Comparison of ENCODE assay signal across 9 cellular contexts in the genomic region with DNA sequence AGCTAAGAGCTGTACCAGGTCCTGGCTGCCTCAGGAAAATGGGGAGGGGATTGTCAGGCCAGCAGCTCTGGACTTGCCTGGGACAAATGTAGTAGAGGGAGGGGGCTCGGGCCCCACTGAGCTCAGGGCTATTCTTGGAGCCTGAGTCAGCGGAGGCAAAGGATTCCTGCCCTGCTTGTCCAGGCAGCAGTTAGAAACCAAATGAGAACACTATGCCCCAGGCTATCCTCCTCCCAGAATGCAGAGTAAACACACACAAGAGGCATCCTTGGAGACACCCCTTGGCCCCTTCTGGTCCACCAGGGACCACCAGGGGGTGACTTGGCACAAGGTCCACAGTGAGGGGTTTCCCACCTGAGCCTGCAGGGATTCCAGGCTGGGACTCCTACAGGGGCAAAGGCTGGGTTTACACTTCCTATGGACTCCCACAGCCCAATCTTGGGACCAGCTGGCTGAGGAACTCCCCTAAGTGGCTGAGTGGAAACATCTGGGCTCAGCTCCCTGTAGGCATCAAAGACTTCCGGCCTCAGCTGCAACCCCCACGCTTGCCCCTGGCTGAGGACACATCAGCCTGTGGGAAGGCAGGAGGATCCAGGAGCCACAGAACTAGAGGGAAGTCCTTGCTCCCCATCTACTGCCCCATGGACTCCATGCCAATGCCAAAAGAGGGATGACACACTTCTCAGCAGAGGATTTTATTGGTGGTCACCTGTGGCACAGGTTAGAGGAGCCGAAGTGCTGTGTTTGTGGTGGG. TPM values are rescaled to one million over a fixed set of nuclear protein-coding genes. Genes with fewer than 3 reads are reported as not detected.
A peak's percentile ranks its signal among the peaks of the same experiment; 100 is the strongest.
DNase-seq lines count a peak whose midpoint lies in the region; ATAC-seq and TF ChIP-seq lines count a peak whose summit lies in the region.
"Had no signal": no experiment of that assay in that cellular context is flagged by ENCODE, and none has a peak within 500 bp of the region (broad histone marks: within the 10 kb centered on the region; RNA-seq: fewer than 3 reads in every experiment).

No MANE protein-coding gene starts in this region.

- no peak overlapping the region for H3K4me3 ChIP-seq in Jurkat, Clone E6-1 (ENCODE audit: low read length)

- no peaks in the 10 kb centered on the region for H3K9me3 Mint-ChIP-seq in chondrocyte (ENCODE audit: low read depth)
- H3K9me3 Mint-ChIP-seq in type B pancreatic cell: no peaks in the 10 kb centered on the region

- H3K27ac ChIP-seq in caudate nucleus (ENCODE audit: low read depth, low read length): no peak overlapping the region

- H3K4me3 Mint-ChIP-seq in chondrocyte (ENCODE audit: unreplicated experiment) (peak overlapping the region; percentile 58), type B pancreatic cell (peak overlapping the region; percentile 22)

- ATAC-seq in GM21737 (IDR thresholded peaks at IDR 0.05; ENCODE audit: unreplicated experiment): no peak

- H3K4me1 Mint-ChIP-seq in chondrocyte (ENCODE audit: low read depth) (peaks cover 63% of the 10 kb centered on the region), type B pancreatic cell (ENCODE audit: unreplicated experiment) (peaks cover 32% of the 10 kb centered on the region)

- H3K27me3 Mint-ChIP-seq in chondrocyte (ENCODE audit: low read depth) (no peaks in the 10 kb centered on the region), type B pancreatic cell (peaks cover 3% of the 10 kb centered on the region)

- peak overlapping the region; percentile 97 for H3K27ac Mint-ChIP-seq in chondrocyte (ENCODE audit: unreplicated experiment)
- H3K27ac Mint-ChIP-seq in type B pancreatic cell: peak overlapping the region; percentile 84

- H3K36me3 Mint-ChIP-seq in chondrocyte (ENCODE audit: low read depth) (peaks cover 34% of the 10 kb centered on the region), type B pancreatic cell (peaks cover 17% of the 10 kb centered on the region)

- TF ChIP-seq CTCF in chondrocyte (IDR thresholded peaks at IDR 0.05) (peak; percentile 26), type B pancreatic cell (conservative IDR thresholded peaks at IDR 0.05) (no peak)

- peak; percentile 11 for DNase-seq in Jurkat, Clone E6-1 (ENCODE audit: low read depth, low spot score)
- DNase-seq in chondrocyte (ENCODE audit: low spot score): no peak
- DNase-seq in left kidney (ENCODE audit: low read depth, low spot score): peak; percentile 95
- no peak for DNase-seq in type B pancreatic cell (ENCODE audit: extremely low spot score, unreplicated experiment)
- no peak for DNase-seq in SIG-M5 treated with dmso at 0.1 percent for 504 hours (lab: John Stamatoyannopoulos, UW; ENCODE audit: unreplicated experiment)
- no peak for DNase-seq in caudate nucleus (lab: John Stamatoyannopoulos, UW)
- no peak for DNase-seq in mesenteric fat pad (ENCODE audit: low spot score)
- DNase-seq: activated CD4-positive, alpha-beta T cell treated with anti-CD3 and anti-CD28 coated beads, Interleukin-2, amount 50 U/mL, for 4 hours had no signal

RNA-seq across cellular contexts. Expression of a gene that starts 3.4 kb away (rescaled TPM):
- polyA plus RNA-seq in Jurkat, Clone E6-1 (2012; ENCODE audit: insufficient read depth, insufficient read length): 2.8 TPM
- total RNA-seq in chondrocyte: 15.9 to 36.6 TPM (median 36.5 TPM) in 3 replicates
- total RNA-seq in type B pancreatic cell (ENCODE audit: low replicate concordance): 17.6 and 32.3 TPM in 2 replicates
- total RNA-seq in mesenteric fat pad: 0.84 TPM

RNA-seq across cellular contexts. Expression of a gene that starts 10.9 kb away (rescaled TPM):
- polyA plus RNA-seq in Jurkat, Clone E6-1 (2012; ENCODE audit: insufficient read depth, insufficient read length): 481 TPM
- total RNA-seq in chondrocyte (223 to 258 TPM (median 233 TPM) in 3 replicates), type B pancreatic cell (ENCODE audit: low replicate concordance) (273 and 324 TPM in 2 replicates), mesenteric fat pad (148 TPM)

RNA-seq across cellular contexts. Expression of a gene that starts 23.1 kb away (rescaled TPM):
- polyA plus RNA-seq in Jurkat, Clone E6-1 (2012; ENCODE audit: insufficient read depth, insufficient read length): not detected
- total RNA-seq in chondrocyte: 0.70 TPM in 1 of 3 replicates, not detected in the others
- not detected in 2 replicates for total RNA-seq in type B pancreatic cell (ENCODE audit: low replicate concordance)
- not detected for total RNA-seq in mesenteric fat pad

RNA-seq across cellular contexts. Expression of a gene that starts 34.9 kb away (rescaled TPM):
- polyA plus RNA-seq in Jurkat, Clone E6-1 (2012; ENCODE audit: insufficient read depth, insufficient read length): not detected
- total RNA-seq in chondrocyte: 1.6 to 3.4 TPM (median 3.3 TPM) in 3 replicates
- 0.72 and 0.83 TPM in 2 replicates for total RNA-seq in type B pancreatic cell (ENCODE audit: low replicate concordance)
- not detected for total RNA-seq in mesenteric fat pad

RNA-seq across cellular contexts. Expression of a gene that starts 36.8 kb away (rescaled TPM):
- 38.6 TPM for polyA plus RNA-seq in Jurkat, Clone E6-1 (2012; ENCODE audit: insufficient read depth, insufficient read length)
- total RNA-seq in chondrocyte (66.8 to 70.5 TPM (median 69.3 TPM) in 3 replicates), type B pancreatic cell (ENCODE audit: low replicate concordance) (19.7 and 35.6 TPM in 2 replicates), mesenteric fat pad (11.5 TPM)

Comparison
In these comparisons a context has a peak if more than half of its experiments do, and no peak if none do; other contexts are left out.
1. DNase-seq: peak in Jurkat, Clone E6-1 (single experiment) and left kidney (single experiment); none in chondrocyte (single experiment), type B pancreatic cell (single experiment), SIG-M5 treated with dmso at 0.1 percent for 504 hours (single experiment), caudate nucleus (0 of 61) and mesenteric fat pad (single experiment).